In genomic region chr10:122376364-122376961, GRCh38 we compare ENCODE assay signal across 10 cellular contexts. TPM values are rescaled to one million over a fixed set of nuclear protein-coding genes. Genes with fewer than 3 reads are reported as not detected.
DNase-seq lines count a peak whose midpoint lies in the region; ATAC-seq and TF ChIP-seq lines count a peak whose summit lies in the region.
"Had no signal": no experiment of that assay in that cellular context is flagged by ENCODE, and none has a peak within 500 bp of the region (broad histone marks: within the 10 kb centered on the region; RNA-seq: fewer than 3 reads in every experiment).

No MANE protein-coding gene starts in this region.

- peak overlapping the region; percentile 97; the same call in 1 of the 2 replicates for H3K4me2 ChIP-seq in HCT116 (ENCODE audit: low read length)

- H3K9me3 Mint-ChIP-seq in CD8-positive, alpha-beta memory T cell = no peaks in the 10 kb centered on the region
- peaks cover 0 to 8% (median 0%) of the 10 kb centered on the region in 11 donors for H3K9me3 Mint-ChIP-seq in naive thymus-derived CD4-positive, alpha-beta T cell

- no peaks in the 10 kb centered on the region for H3K9me3 ChIP-seq in CD8-positive, alpha-beta memory T cell (ENCODE audit: low read length)
- H3K9me3 ChIP-seq in HCT116 (ENCODE audit: control insufficient read depth in 1 of 2, insufficient read depth in 1 of 2, low read depth in 1 of 2, low read length in 2 of 2) = no peaks in the 10 kb centered on the region
- H3K9me3 ChIP-seq in naive thymus-derived CD4-positive, alpha-beta T cell (ENCODE audit: control insufficient read depth in 2 of 3, low read length in 3 of 3) = no peaks in the 10 kb centered on the region

- no peak overlapping the region for H3K4me3 ChIP-seq in CD8-positive, alpha-beta memory T cell (ENCODE audit: low read length)
- H3K4me3 ChIP-seq in HCT116 (replicated peaks in 1 of 2; ENCODE audit: low read depth in 1 of 2, low read length in 2 of 2) = no peak overlapping the region; a peak in 1 of 4 replicates
- H3K4me3 ChIP-seq in naive thymus-derived CD4-positive, alpha-beta T cell (ENCODE audit: low read length) = no peak overlapping the region

- CTCF ChIA-PET in CD8-positive, alpha-beta memory T cell (lab: Charles Lee) = no interaction called here
- CTCF ChIA-PET in HCT116 (lab: Charles Lee) = no interaction called here
- CTCF ChIA-PET in naive thymus-derived CD4-positive, alpha-beta T cell (lab: Charles Lee) = no interaction called here

- no peak overlapping the region for H2AFZ ChIP-seq in HCT116 (ENCODE audit: low read depth, low read length, poor library complexity, severe bottlenecking)

- no peak overlapping the region for H3K27ac ChIP-seq in CD8-positive, alpha-beta memory T cell (ENCODE audit: low read depth, low read length)
- no peak overlapping the region for H3K27ac ChIP-seq in HCT116 (ENCODE audit: low read depth, low read length)
- peak overlapping the region; percentile 41 for H3K27ac ChIP-seq in naive thymus-derived CD4-positive, alpha-beta T cell (ENCODE audit: low read depth, low read length)

- intact Hi-C loops in HCT116 (cut with micrococcal nuclease) = no loop called here
- intact Hi-C loops in naive thymus-derived CD4-positive, alpha-beta T cell (cut with micrococcal nuclease) = loop anchor here (10.0 kb wide), 2 partner anchors 402 to 1522 kb away; partner anchors contain the start of genes NSMCE4A (in 2 of the 2) and WDR11 (in 1 of the 2)

- no peaks in the 10 kb centered on the region; the same call in 1 of the 2 replicates for H4K20me1 ChIP-seq in HCT116 (ENCODE audit: insufficient read depth)

- peaks cover 50% of the 10 kb centered on the region for H3K4me1 ChIP-seq in CD8-positive, alpha-beta memory T cell (ENCODE audit: insufficient read depth, low read length)
- peaks cover 7 to 16% of the 10 kb centered on the region in 2 experiments for H3K4me1 ChIP-seq in HCT116 (ENCODE audit: control insufficient read depth in 1 of 2, insufficient read depth in 2 of 2, low read length in 2 of 2)
- H3K4me1 ChIP-seq in naive thymus-derived CD4-positive, alpha-beta T cell (ENCODE audit: control insufficient read depth in 2 of 2, insufficient read depth in 2 of 2, low read length in 2 of 2) = peaks cover 13 to 33% of the 10 kb centered on the region in 2 donors

- H3K27ac Mint-ChIP-seq in CD8-positive, alpha-beta memory T cell = peak overlapping the region in 2 of 8 donors; percentile 91 to 99
- H3K27ac Mint-ChIP-seq in naive thymus-derived CD4-positive, alpha-beta T cell = peak overlapping the region in 4 of 9 donors; percentile 20 to 85 (median 40)

- H3K36me3 ChIP-seq in CD8-positive, alpha-beta memory T cell (ENCODE audit: insufficient read depth, low read length) = no peaks in the 10 kb centered on the region
- no peaks in the 10 kb centered on the region for H3K36me3 ChIP-seq in HCT116 (ENCODE audit: control insufficient read depth in 1 of 2, insufficient read depth in 2 of 2, low read length in 2 of 2)
- peaks cover 0 to 5% (median 0%) of the 10 kb centered on the region in 3 experiments for H3K36me3 ChIP-seq in naive thymus-derived CD4-positive, alpha-beta T cell (ENCODE audit: control insufficient read depth in 2 of 3, insufficient read depth in 3 of 3, low read length in 3 of 3)

- RAD21 ChIA-PET in HCT116 (lab: Charles Lee; ENCODE audit: low non-redundant PET in 1 of 2, low total read pairs in 2 of 2, uncharacterized antibody in 2 of 2, unreplicated experiment in 2 of 2) = no interaction called here

- H3K9me2 ChIP-seq in HCT116 (ENCODE audit: insufficient read depth) = no peaks in the 10 kb centered on the region

- H3K27me3 ChIP-seq in CD8-positive, alpha-beta memory T cell (ENCODE audit: insufficient read depth, low read length, poor library complexity, severe bottlenecking) = no peaks in the 10 kb centered on the region
- no peaks in the 10 kb centered on the region for H3K27me3 ChIP-seq in HCT116 (ENCODE audit: insufficient read depth, low read length)
- no peaks in the 10 kb centered on the region for H3K27me3 ChIP-seq in naive thymus-derived CD4-positive, alpha-beta T cell (ENCODE audit: control insufficient read depth in 2 of 2, insufficient read depth in 2 of 2, low read length in 2 of 2)

- H3K9ac ChIP-seq in HCT116 (ENCODE audit: low read length) = no peak overlapping the region

- BruUV-seq in HCT116 (replicated peaks; lab: Mats Ljungman, UMichigan) = no TSS peak

- H3K36me3 Mint-ChIP-seq in CD8-positive, alpha-beta memory T cell = peaks cover 13 to 23% (median 19%) of the 10 kb centered on the region in 3 donors
- peaks cover 3 to 19% (median 13%) of the 10 kb centered on the region in 5 donors for H3K36me3 Mint-ChIP-seq in naive thymus-derived CD4-positive, alpha-beta T cell

- TF ChIP-seq CTCF in HCT116 (IDR thresholded peaks at IDR 0.05 in 2 of 3, conservative IDR thresholded peaks at IDR 0.05 in 1 of 3; ENCODE audit: borderline replicate concordance in 1 of 3, insufficient read depth in 1 of 3, low read depth in 2 of 3, low read length in 2 of 3) = no peak

- peak overlapping the region; percentile 33 to 97 (median 91) for H3K4me3 Mint-ChIP-seq in CD8-positive, alpha-beta memory T cell
- H3K4me3 Mint-ChIP-seq in naive thymus-derived CD4-positive, alpha-beta T cell = peak overlapping the region in 9 of 10 donors; percentile 39 to 97 (median 91)

- POLR2A ChIA-PET in CD8-positive, alpha-beta memory T cell (lab: Charles Lee) = no interaction called here
- POLR2A ChIA-PET in HCT116 (lab: Charles Lee) = no interaction called here
- POLR2A ChIA-PET in naive thymus-derived CD4-positive, alpha-beta T cell (lab: Charles Lee) = interaction anchor here (1.5 to 3.3 kb wide), 4 partner anchors 28 to 43 kb away, joined by 3 to 31 read pairs (median 18); no protein-coding TSS in a partner anchor

- no peak for TF ChIP-seq POLR2A in HCT116 (IDR thresholded peaks at IDR 0.05; ENCODE audit: borderline replicate concordance, extremely low read depth, insufficient read depth, insufficient read length)

- no peak for TF ChIP-seq RAD21 in HCT116 (IDR thresholded peaks at IDR 0.05; ENCODE audit: low read depth)

- peaks cover 0 to 5% of the 10 kb centered on the region in 2 donors for H3K27me3 Mint-ChIP-seq in CD8-positive, alpha-beta memory T cell
- H3K27me3 Mint-ChIP-seq in naive thymus-derived CD4-positive, alpha-beta T cell = peaks cover 0 to 64% (median 0%) of the 10 kb centered on the region in 5 donors

- H3K79me2 ChIP-seq in HCT116 (ENCODE audit: insufficient read depth, low read length) = peaks cover 54% of the 10 kb centered on the region

- DNase-seq in CD8-positive, alpha-beta memory T cell = no peak
- DNase-seq in HCT116 (ENCODE audit: low read depth, low spot score) (no peak), dermis blood vessel endothelial cell (peak; percentile 64), cerebellar nuclear complex (lab: John Stamatoyannopoulos, UW) (no peak)
- DNase-seq in naive thymus-derived CD4-positive, alpha-beta T cell = no peak
- no peak for DNase-seq in effector CD8-positive, alpha-beta T cell (lab: John Stamatoyannopoulos, UW)
- DNase-seq: occipital lobe; stimulated activated CD4-positive, alpha-beta T cell treated with anti-CD3 and anti-CD28 coated beads, Interleukin-1b, Interleukin-23, amount 100 ng/mL, for 48 hours; stimulated activated naive B cell treated with anti-CD40 and anti-IgM and Interleukin-4, amounts not matched to agents 10 μg/mL and 1 μg/mL and 100 μg/mL, for 72 hours had no signal

- no peak for ATAC-seq in HCT116
- no peak for ATAC-seq in naive thymus-derived CD4-positive, alpha-beta T cell
- ATAC-seq in GM19463 (IDR thresholded peaks at IDR 0.05; ENCODE audit: unreplicated experiment) = no peak
- ATAC-seq: stimulated activated naive B cell treated with anti-CD40 and anti-IgM and Interleukin-4, amounts not matched to agents 10 μg/mL and 1 μg/mL and 100 μg/mL, for 72 hours had no signal

- peaks cover 58 to 68% (median 67%) of the 10 kb centered on the region in 3 donors for H3K4me1 Mint-ChIP-seq in CD8-positive, alpha-beta memory T cell
- H3K4me1 Mint-ChIP-seq in naive thymus-derived CD4-positive, alpha-beta T cell = peaks cover 27 to 72% (median 58%) of the 10 kb centered on the region in 7 donors

TF ChIP-seq in HCT116, 20 proteins besides CTCF, POLR2A, EP300 and RAD21 (continues in another document):
- TF ChIP-seq, protein P1, sequence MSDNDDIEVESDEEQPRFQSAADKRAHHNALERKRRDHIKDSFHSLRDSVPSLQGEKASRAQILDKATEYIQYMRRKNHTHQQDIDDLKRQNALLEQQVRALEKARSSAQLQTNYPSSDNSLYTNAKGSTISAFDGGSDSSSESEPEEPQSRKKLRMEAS (IDR thresholded peaks at IDR 0.05) = no peak
- no peak for TF ChIP-seq CEBPB (IDR thresholded peaks at IDR 0.05; ENCODE audit: low read depth)
- TF ChIP-seq YY1 (IDR thresholded peaks at IDR 0.05; ENCODE audit: extremely low read depth, insufficient replicate concordance, low read depth, low read length) = no peak
- TF ChIP-seq REST (IDR thresholded peaks at IDR 0.05; ENCODE audit: low read depth) = no peak

RNA-seq across cellular contexts. Expression of gene PLEKHA1, which starts 2.0 kb away (rescaled TPM):
- total RNA-seq in CD8-positive, alpha-beta memory T cell = 10 to 100 TPM; 14.5 to 16.8 TPM
- polyA plus RNA-seq in CD8-positive, alpha-beta memory T cell = 101 TPM
- total RNA-seq in HCT116 (2021; ENCODE audit: unreplicated experiment) (30.6 TPM), dermis blood vessel endothelial cell (44.5 and 52.1 TPM in 2 replicates)
- polyA plus RNA-seq in HCT116 (2012) = 15.0 and 17.2 TPM in 2 replicates
- 10 to 100 TPM in 4 of 5 experiments, 1 to 10 TPM in 1; 5.9 to 90.1 (median 39.2) TPM for total RNA-seq in naive thymus-derived CD4-positive, alpha-beta T cell
- 100 to 1,000 TPM in 1 of 2 donors, 10 to 100 TPM in 1; 90.4 to 100 TPM for polyA plus RNA-seq in naive thymus-derived CD4-positive, alpha-beta T cell
